In genomic region chr5:130796902-130797301, GRCh38 we compare ENCODE assay signal across 2 cellular contexts.
TF ChIP-seq lines count a peak whose summit lies in the region.

No MANE protein-coding gene starts in this region.

TF ChIP-seq in A549, 52 proteins besides CTCF, POLR2A, EP300 and RAD21 (continued from another document):
- TF ChIP-seq HMGXB4 (CRISPR knock-in tag; IDR thresholded peaks at IDR 0.05; ENCODE audit: borderline replicate concordance): no peak
- no peak for TF ChIP-seq HOXA7 (CRISPR knock-in tag; IDR thresholded peaks at IDR 0.05)
- TF ChIP-seq CHD4 (IDR thresholded peaks at IDR 0.05; ENCODE audit: borderline replicate concordance): no peak
- TF ChIP-seq CEBPB (IDR thresholded peaks at IDR 0.05): no peak
- no peak for TF ChIP-seq E2F6 (IDR thresholded peaks at IDR 0.05; ENCODE audit: borderline replicate concordance, low read depth)
- TF ChIP-seq MAFK (IDR thresholded peaks at IDR 0.05; ENCODE audit: partially characterized antibody): peak; percentile 93

TF ChIP-seq in K562, 482 proteins besides CTCF, POLR2A, EP300 and RAD21 (continued from another document and continues in another):
- peak; percentile 65 for TF ChIP-seq NFE2L1 (tag; IDR thresholded peaks at IDR 0.05; ENCODE audit: borderline replicate concordance, low read depth)
- TF ChIP-seq NUFIP1 (IDR thresholded peaks at IDR 0.05; ENCODE audit: partially characterized antibody): no peak
- TF ChIP-seq RBM15 (IDR thresholded peaks at IDR 0.05; ENCODE audit: insufficient read depth, low read length): no peak
- no peak for TF ChIP-seq ZNF232 (CRISPR knock-in tag; IDR thresholded peaks at IDR 0.05)
- no peak for TF ChIP-seq GABPB2 (CRISPR knock-in tag; conservative IDR thresholded peaks at IDR 0.05)
- TF ChIP-seq NCOA1 (IDR thresholded peaks at IDR 0.05; ENCODE audit: low read depth): no peak
- no peak for TF ChIP-seq HMG20A (CRISPR knock-in tag; conservative IDR thresholded peaks at IDR 0.05)
- no peak for TF ChIP-seq RBM22 (IDR thresholded peaks at IDR 0.05; ENCODE audit: low read depth, low read length, poor library complexity, severe bottlenecking)
- TF ChIP-seq NEUROD1 (IDR thresholded peaks at IDR 0.05; ENCODE audit: borderline replicate concordance, low read depth, low read length, partially characterized antibody): no peak
- no peak for TF ChIP-seq ARID2 (IDR thresholded peaks at IDR 0.05)
- TF ChIP-seq, protein P1, sequence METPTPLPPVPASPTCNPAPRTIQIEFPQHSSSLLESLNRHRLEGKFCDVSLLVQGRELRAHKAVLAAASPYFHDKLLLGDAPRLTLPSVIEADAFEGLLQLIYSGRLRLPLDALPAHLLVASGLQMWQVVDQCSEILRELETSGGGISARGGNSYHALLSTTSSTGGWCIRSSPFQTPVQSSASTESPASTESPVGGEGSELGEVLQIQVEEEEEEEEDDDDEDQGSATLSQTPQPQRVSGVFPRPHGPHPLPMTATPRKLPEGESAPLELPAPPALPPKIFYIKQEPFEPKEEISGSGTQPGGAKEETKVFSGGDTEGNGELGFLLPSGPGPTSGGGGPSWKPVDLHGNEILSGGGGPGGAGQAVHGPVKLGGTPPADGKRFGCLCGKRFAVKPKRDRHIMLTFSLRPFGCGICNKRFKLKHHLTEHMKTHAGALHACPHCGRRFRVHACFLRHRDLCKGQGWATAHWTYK (CRISPR knock-in tag; IDR thresholded peaks at IDR 0.05): no peak
- TF ChIP-seq ATF4 (CRISPR knock-in tag; IDR thresholded peaks at IDR 0.05): no peak
- TF ChIP-seq SMC3 (conservative IDR thresholded peaks at IDR 0.05; ENCODE audit: insufficient read depth, low read depth, low read length): no peak
- no peak for TF ChIP-seq MECOM (CRISPR knock-in tag; IDR thresholded peaks at IDR 0.05)
- no peak for TF ChIP-seq HIVEP1 (CRISPR knock-in tag; IDR thresholded peaks at IDR 0.05)
- TF ChIP-seq, protein P2, sequence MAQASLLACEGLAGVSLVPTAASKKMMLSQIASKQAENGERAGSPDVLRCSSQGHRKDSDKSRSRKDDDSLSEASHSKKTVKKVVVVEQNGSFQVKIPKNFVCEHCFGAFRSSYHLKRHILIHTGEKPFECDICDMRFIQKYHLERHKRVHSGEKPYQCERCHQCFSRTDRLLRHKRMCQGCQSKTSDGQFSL (CRISPR knock-in tag; IDR thresholded peaks at IDR 0.05): no peak
- TF ChIP-seq, protein P2 (tag; IDR thresholded peaks at IDR 0.05): no peak
- peak; percentile 77 for TF ChIP-seq C11orf30 (IDR thresholded peaks at IDR 0.05; ENCODE audit: low read depth)
- no peak for TF ChIP-seq SNIP1 (IDR thresholded peaks at IDR 0.05; ENCODE audit: low read depth)
- TF ChIP-seq ZNF311 (CRISPR knock-in tag; IDR thresholded peaks at IDR 0.05): no peak
- TF ChIP-seq, protein P3, sequence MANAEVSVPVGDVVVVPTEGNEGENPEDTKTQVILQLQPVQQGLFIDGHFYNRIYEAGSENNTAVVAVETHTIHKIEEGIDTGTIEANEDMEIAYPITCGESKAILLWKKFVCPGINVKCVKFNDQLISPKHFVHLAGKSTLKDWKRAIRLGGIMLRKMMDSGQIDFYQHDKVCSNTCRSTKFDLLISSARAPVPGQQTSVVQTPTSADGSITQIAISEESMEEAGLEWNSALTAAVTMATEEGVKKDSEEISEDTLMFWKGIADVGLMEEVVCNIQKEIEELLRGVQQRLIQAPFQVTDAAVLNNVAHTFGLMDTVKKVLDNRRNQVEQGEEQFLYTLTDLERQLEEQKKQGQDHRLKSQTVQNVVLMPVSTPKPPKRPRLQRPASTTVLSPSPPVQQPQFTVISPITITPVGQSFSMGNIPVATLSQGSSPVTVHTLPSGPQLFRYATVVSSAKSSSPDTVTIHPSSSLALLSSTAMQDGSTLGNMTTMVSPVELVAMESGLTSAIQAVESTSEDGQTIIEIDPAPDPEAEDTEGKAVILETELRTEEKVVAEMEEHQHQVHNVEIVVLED (CRISPR knock-in tag; IDR thresholded peaks at IDR 0.05): no peak
- TF ChIP-seq RB1 (IDR thresholded peaks at IDR 0.05; ENCODE audit: low read depth): no peak
- no peak for TF ChIP-seq BMI1 (IDR thresholded peaks at IDR 0.05; ENCODE audit: low read length)
- no peak for TF ChIP-seq MLLT1 (IDR thresholded peaks at IDR 0.05)
- TF ChIP-seq MAFK (IDR thresholded peaks at IDR 0.05; ENCODE audit: low read length): peak; percentile 79
- TF ChIP-seq, protein P4, sequence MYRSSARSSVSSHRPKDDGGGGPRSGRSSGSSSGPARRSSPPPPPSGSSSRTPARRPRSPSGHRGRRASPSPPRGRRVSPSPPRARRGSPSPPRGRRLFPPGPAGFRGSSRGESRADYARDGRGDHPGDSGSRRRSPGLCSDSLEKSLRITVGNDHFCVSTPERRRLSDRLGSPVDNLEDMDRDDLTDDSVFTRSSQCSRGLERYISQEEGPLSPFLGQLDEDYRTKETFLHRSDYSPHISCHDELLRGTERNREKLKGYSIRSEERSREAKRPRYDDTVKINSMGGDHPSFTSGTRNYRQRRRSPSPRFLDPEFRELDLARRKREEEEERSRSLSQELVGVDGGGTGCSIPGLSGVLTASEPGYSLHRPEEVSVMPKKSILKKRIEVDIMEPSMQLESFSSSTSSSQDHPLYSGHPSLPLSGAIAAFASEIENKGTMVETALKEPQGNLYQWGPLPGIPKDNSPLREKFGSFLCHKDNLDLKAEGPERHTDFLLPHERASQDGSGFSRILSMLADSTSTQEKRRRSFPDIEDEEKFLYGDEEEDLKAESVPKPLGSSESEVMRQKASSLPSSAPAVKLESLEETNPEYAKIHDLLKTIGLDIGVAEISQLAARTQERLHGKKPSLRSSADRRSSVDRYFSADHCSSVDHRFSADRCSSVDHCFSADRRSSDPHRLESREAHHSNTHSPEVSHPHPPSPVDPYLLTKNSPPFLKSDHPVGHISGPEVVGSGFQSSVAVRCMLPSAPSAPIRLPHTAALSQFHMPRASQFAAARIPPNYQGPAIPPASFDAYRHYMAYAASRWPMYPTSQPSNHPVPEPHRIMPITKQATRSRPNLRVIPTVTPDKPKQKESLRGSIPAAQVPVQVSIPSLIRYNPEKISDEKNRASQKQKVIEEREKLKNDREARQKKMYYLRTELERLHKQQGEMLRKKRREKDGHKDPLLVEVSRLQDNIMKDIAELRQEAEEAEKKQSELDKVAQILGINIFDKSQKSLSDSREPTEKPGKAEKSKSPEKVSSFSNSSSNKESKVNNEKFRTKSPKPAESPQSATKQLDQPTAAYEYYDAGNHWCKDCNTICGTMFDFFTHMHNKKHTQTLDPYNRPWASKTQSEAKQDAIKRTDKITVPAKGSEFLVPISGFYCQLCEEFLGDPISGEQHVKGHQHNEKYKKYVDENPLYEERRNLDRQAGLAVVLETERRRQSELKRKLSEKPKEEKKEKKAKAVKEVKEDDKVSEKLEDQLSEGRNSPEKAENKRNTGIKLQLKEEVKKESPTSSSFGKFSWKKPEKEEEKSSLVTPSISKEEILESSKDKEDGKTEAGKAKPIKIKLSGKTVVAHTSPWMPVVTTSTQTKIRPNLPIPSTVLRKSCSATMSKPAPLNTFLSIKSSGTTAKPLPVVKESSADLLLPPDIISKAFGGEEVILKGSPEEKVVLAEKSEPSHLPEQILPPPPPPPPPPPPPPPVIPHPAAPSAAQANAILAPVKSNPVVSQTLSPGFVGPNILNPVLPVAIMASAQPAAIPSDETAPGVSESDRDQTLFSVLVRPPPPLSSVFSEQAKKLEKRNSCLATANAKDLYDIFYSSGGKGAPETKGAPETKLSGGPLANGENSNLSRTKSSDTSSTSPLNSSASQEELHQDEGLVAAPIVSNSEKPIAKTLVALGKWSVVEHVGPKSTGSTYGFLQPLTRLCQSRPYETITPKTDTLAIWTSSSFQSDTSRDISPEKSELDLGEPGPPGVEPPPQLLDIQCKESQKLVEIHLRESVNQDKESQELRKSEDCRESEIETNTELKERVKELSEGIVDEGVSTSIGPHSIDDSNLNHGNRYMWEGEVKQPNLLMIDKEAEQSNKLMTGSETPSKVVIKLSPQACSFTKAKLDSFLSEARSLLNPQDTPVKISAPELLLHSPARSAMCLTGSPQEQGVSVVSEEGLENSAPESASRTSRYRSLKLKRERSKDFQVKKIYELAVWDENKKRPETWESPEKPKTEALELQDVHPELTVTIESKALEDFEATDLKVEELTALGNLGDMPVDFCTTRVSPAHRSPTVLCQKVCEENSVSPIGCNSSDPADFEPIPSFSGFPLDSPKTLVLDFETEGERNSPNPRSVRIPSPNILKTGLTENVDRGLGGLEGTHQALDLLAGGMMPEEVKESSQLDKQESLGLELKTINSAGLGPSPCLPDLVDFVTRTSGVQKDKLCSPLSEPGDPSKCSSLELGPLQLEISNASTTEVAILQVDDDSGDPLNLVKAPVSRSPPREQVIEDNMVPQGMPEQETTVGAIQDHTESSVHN (IDR thresholded peaks at IDR 0.05; ENCODE audit: borderline replicate concordance in 1 of 2, low read depth in 1 of 2): no peak
- no peak for TF ChIP-seq ZNF282 (CRISPR knock-in tag; IDR thresholded peaks at IDR 0.05)
- TF ChIP-seq, protein P5, sequence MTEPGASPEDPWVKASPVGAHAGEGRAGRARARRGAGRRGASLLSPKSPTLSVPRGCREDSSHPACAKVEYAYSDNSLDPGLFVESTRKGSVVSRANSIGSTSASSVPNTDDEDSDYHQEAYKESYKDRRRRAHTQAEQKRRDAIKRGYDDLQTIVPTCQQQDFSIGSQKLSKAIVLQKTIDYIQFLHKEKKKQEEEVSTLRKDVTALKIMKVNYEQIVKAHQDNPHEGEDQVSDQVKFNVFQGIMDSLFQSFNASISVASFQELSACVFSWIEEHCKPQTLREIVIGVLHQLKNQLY (CRISPR knock-in tag; conservative IDR thresholded peaks at IDR 0.05): no peak
- TF ChIP-seq, protein P6, sequence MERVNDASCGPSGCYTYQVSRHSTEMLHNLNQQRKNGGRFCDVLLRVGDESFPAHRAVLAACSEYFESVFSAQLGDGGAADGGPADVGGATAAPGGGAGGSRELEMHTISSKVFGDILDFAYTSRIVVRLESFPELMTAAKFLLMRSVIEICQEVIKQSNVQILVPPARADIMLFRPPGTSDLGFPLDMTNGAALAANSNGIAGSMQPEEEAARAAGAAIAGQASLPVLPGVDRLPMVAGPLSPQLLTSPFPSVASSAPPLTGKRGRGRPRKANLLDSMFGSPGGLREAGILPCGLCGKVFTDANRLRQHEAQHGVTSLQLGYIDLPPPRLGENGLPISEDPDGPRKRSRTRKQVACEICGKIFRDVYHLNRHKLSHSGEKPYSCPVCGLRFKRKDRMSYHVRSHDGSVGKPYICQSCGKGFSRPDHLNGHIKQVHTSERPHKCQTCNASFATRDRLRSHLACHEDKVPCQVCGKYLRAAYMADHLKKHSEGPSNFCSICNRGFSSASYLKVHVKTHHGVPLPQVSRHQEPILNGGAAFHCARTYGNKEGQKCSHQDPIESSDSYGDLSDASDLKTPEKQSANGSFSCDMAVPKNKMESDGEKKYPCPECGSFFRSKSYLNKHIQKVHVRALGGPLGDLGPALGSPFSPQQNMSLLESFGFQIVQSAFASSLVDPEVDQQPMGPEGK (CRISPR knock-in tag; IDR thresholded peaks at IDR 0.05; ENCODE audit: borderline replicate concordance): no peak
- TF ChIP-seq POU5F1 (IDR thresholded peaks at IDR 0.05; ENCODE audit: borderline replicate concordance, low read depth, low read length, partially characterized antibody): no peak
- no peak for TF ChIP-seq ILF3 (IDR thresholded peaks at IDR 0.05; ENCODE audit: borderline replicate concordance)
- TF ChIP-seq TCF3 (CRISPR knock-in tag; IDR thresholded peaks at IDR 0.05): no peak
- peak; percentile 72 for TF ChIP-seq MAFF (IDR thresholded peaks at IDR 0.05; ENCODE audit: low read length)
- TF ChIP-seq, protein P7, sequence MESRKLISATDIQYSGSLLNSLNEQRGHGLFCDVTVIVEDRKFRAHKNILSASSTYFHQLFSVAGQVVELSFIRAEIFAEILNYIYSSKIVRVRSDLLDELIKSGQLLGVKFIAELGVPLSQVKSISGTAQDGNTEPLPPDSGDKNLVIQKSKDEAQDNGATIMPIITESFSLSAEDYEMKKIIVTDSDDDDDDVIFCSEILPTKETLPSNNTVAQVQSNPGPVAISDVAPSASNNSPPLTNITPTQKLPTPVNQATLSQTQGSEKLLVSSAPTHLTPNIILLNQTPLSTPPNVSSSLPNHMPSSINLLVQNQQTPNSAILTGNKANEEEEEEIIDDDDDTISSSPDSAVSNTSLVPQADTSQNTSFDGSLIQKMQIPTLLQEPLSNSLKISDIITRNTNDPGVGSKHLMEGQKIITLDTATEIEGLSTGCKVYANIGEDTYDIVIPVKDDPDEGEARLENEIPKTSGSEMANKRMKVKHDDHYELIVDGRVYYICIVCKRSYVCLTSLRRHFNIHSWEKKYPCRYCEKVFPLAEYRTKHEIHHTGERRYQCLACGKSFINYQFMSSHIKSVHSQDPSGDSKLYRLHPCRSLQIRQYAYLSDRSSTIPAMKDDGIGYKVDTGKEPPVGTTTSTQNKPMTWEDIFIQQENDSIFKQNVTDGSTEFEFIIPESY (CRISPR knock-in tag; IDR thresholded peaks at IDR 0.05): no peak
- TF ChIP-seq, protein P8, sequence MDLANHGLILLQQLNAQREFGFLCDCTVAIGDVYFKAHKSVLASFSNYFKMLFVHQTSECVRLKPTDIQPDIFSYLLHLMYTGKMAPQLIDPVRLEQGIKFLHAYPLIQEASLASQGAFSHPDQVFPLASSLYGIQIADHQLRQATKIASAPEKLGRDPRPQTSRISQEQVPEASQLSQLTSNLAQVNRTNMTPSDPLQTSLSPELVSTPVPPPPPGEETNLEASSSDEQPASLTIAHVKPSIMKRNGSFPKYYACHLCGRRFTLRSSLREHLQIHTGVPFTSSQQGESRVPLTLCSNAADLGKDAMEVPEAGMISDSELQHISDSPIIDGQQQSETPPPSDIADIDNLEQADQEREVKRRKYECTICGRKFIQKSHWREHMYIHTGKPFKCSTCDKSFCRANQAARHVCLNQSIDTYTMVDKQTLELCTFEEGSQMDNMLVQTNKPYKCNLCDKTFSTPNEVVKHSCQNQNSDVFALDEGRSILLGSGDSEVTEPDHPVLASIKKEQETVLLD (IDR thresholded peaks at IDR 0.05): no peak
- no peak for TF ChIP-seq ESRRA (IDR thresholded peaks at IDR 0.05; ENCODE audit: borderline replicate concordance, low read depth)
- no peak for TF ChIP-seq SLC30A9 (CRISPR knock-in tag; IDR thresholded peaks at IDR 0.05)
- TF ChIP-seq MAFG (tag; conservative IDR thresholded peaks at IDR 0.05): peak; percentile 79
- no peak for TF ChIP-seq ELF2 (CRISPR knock-in tag; IDR thresholded peaks at IDR 0.05)
- TF ChIP-seq MBD2 (IDR thresholded peaks at IDR 0.05; ENCODE audit: borderline replicate concordance, low read depth): no peak
